Comparison of ENCODE assay signal across 13 cellular contexts in the genomic region with DNA sequence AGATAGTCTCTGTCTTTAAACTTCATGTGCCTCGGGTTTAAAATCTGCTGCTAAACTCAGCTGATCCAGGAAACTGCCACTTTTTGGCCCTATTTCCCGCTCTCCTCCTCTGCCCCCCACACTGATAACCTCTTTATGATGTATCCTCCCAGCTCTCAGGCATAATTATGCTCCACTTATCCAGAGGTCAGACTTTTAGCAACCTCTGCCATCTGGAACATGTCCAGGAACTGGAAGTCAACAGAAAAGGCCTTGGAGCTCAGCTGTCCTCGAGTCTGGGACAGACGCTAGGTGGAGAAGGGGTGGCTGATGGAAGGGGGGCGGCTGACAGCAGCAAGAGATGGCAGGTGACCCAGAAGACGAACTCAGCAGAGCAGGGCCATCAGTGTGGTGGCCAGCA. TPM values are rescaled to one million over a fixed set of nuclear protein-coding genes. Genes with fewer than 3 reads are reported as not detected.
DNase-seq lines count a peak whose midpoint lies in the region; ATAC-seq and TF ChIP-seq lines count a peak whose summit lies in the region.
"Had no signal": no experiment of that assay in that cellular context is flagged by ENCODE, and none has a peak within 500 bp of the region (broad histone marks: within the 10 kb centered on the region; RNA-seq: fewer than 3 reads in every experiment).

No MANE protein-coding gene starts in this region.

- H3K9me3 Mint-ChIP-seq in Calu3 (ENCODE audit: low read depth, unreplicated experiment) = no peaks in the 10 kb centered on the region
- no peaks in the 10 kb centered on the region for H3K9me3 Mint-ChIP-seq in chondrocyte (ENCODE audit: low read depth)
- H3K9me3 Mint-ChIP-seq: activated naive CD4-positive, alpha-beta T cell treated with anti-CD3 and anti-CD28 coated beads, Interleukin-2, amount 10 ng/mL, durations not matched to agents 7 days and 5 days had no signal

- intact Hi-C loops in Calu3 (cut with micrococcal nuclease; ENCODE audit: unreplicated experiment) = loop anchor here (2.0 to 5.0 kb wide), 2 partner anchors 13 to 40 kb away; no protein-coding TSS in a partner anchor

- TF ChIP-seq CTCF in Calu3 (IDR thresholded peaks at IDR 0.05; ENCODE audit: unreplicated experiment) (no peak), chondrocyte (IDR thresholded peaks at IDR 0.05) (no peak)

- peak overlapping the region; percentile 66 for H3K4me3 Mint-ChIP-seq in Calu3 (ENCODE audit: low read depth, unreplicated experiment)
- H3K4me3 Mint-ChIP-seq in chondrocyte (ENCODE audit: unreplicated experiment) = no peak overlapping the region
- H3K4me3 Mint-ChIP-seq: activated naive CD4-positive, alpha-beta T cell treated with anti-CD3 and anti-CD28 coated beads, Interleukin-2, amount 10 ng/mL, durations not matched to agents 7 days and 5 days had no signal

- H3K27me3 Mint-ChIP-seq in Calu3 (ENCODE audit: unreplicated experiment) = no peaks in the 10 kb centered on the region
- H3K27me3 Mint-ChIP-seq in chondrocyte (ENCODE audit: low read depth) = no peaks in the 10 kb centered on the region
- H3K27me3 Mint-ChIP-seq: progenitor cell of endocrine pancreas had no signal

- DNase-seq in Calu3 = no peak
- DNase-seq in NCI-H460 (ENCODE audit: extremely low read depth, low read depth) = peak; percentile 37
- DNase-seq in chondrocyte (ENCODE audit: low spot score) = no peak
- DNase-seq in myocyte (ENCODE audit: low read depth) = peak; percentile 87
- DNase-seq in DMS53 (lab: John Stamatoyannopoulos, UW) = no peak
- no peak for DNase-seq in midbrain (lab: John Stamatoyannopoulos, UW)
- DNase-seq in stimulated activated CD4-positive, alpha-beta T cell treated with anti-CD3 and anti-CD28 coated beads, Interleukin-15, amount 100 ng/mL, for 24 hours = no peak
- DNase-seq: activated CD4-positive, alpha-beta T cell treated with anti-CD3 and anti-CD28 coated beads, Interleukin-2, amount 50 U/mL, for 1 hour; activated naive CD4-positive, alpha-beta T cell treated with anti-CD3 and anti-CD28 coated beads, Interleukin-2, amount 10 ng/mL, durations not matched to agents 7 days and 5 days; cortex of kidney had no signal

- CTCF ChIA-PET in Calu3 (lab: Charles Lee) = interaction anchor here (2.4 kb wide), 1 partner anchor 13 kb away, joined by 14 read pairs; no protein-coding TSS in a partner anchor

- no TSS peak for BruUV-seq in Calu3 (replicated peaks; lab: Mats Ljungman, UMichigan)

- H3K4me1 Mint-ChIP-seq in Calu3 (ENCODE audit: low read depth, unreplicated experiment) (peaks cover 85% of the 10 kb centered on the region), chondrocyte (ENCODE audit: low read depth) (peaks cover 83% of the 10 kb centered on the region)
- H3K4me1 Mint-ChIP-seq: activated naive CD4-positive, alpha-beta T cell treated with anti-CD3 and anti-CD28 coated beads, Interleukin-2, amount 10 ng/mL, durations not matched to agents 7 days and 5 days had no signal

- no peak for ATAC-seq in HG03457 (IDR thresholded peaks at IDR 0.05; ENCODE audit: unreplicated experiment)
- ATAC-seq: gastroesophageal sphincter had no signal

- H3K36me3 Mint-ChIP-seq in Calu3 (ENCODE audit: insufficient read depth, unreplicated experiment) = peaks cover 43% of the 10 kb centered on the region
- peaks cover 1% of the 10 kb centered on the region for H3K36me3 Mint-ChIP-seq in chondrocyte (ENCODE audit: low read depth)
- H3K36me3 Mint-ChIP-seq: activated naive CD4-positive, alpha-beta T cell treated with anti-CD3 and anti-CD28 coated beads, Interleukin-2, amount 10 ng/mL, durations not matched to agents 7 days and 5 days had no signal

- H3K27ac Mint-ChIP-seq in Calu3 (ENCODE audit: unreplicated experiment) (peak overlapping the region; percentile 76), chondrocyte (ENCODE audit: unreplicated experiment) (peak overlapping the region; percentile 63)
- H3K27ac Mint-ChIP-seq: activated naive CD4-positive, alpha-beta T cell treated with anti-CD3 and anti-CD28 coated beads, Interleukin-2, amount 10 ng/mL, durations not matched to agents 7 days and 5 days had no signal

RNA-seq across cellular contexts. Expression of a gene that starts 41.2 kb away (rescaled TPM):
- total RNA-seq in Calu3 (2022) = 75.1 and 78.6 TPM in 2 replicates
- total RNA-seq in NCI-H460 (2014; rRNA removed; shearing (Covaris generic)) = 34.2 and 34.7 TPM in 2 replicates
- 26.6 and 30.9 TPM in 2 replicates for polyA plus RNA-seq in NCI-H460 (2014; cell fraction: nucleus; rRNA removed)
- 60.7 to 73.2 TPM (median 61.5 TPM) in 3 replicates for total RNA-seq in chondrocyte
- 23.7 and 28.0 TPM in 2 replicates for total RNA-seq in myocyte
- 18.7 TPM for polyA plus RNA-seq in myocyte (2012)

Comparison
In these comparisons a context has a peak if more than half of its experiments do, and no peak if none do; other contexts are left out.
1. DNase-seq: peak in NCI-H460 (single experiment) and myocyte (single experiment); none in Calu3 (single experiment), chondrocyte (single experiment), DMS53 (single experiment), midbrain (single experiment) and stimulated activated CD4-positive, alpha-beta T cell treated with anti-CD3 and anti-CD28 coated beads, Interleukin-15, amount 100 ng/mL, for 24 hours (single experiment).